Comparison of ENCODE assay signal across 20 cellular contexts in the genomic region with DNA sequence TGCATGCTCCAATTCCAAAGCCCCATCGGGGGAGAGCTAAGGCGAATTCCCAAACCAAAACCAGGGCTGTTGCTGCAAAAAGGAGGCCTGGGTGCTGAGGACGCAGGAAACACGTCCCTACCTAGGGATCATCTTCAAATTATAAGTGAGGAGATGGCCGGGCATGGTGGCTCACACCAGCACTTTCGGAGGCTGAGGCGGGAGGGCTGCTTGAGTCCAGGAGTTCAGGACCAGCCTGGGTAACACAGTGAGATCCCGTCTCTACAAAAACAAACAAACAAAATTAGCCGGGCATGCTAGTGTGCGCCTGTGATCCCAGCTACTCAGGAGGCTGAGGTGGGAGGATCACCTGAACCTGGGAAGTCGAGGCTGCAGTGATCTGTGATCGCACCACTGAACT.
DNase-seq lines count a peak whose midpoint lies in the region; ATAC-seq, FAIRE-seq and TF ChIP-seq lines count a peak whose summit lies in the region.
"Had no signal": no experiment of that assay in that cellular context is flagged by ENCODE, and none has a peak within 500 bp of the region (broad histone marks: within the 10 kb centered on the region; RNA-seq: fewer than 3 reads in every experiment).

No MANE protein-coding gene starts in this region.

- H3K4me1 ChIP-seq in BLaER1: peaks cover 74% of the 10 kb centered on the region
- H3K4me1 ChIP-seq in stomach smooth muscle (ENCODE audit: control insufficient read depth, insufficient read depth, low read length): peaks cover 20% of the 10 kb centered on the region
- H3K4me1 ChIP-seq: BE2C had no signal

- H3K27me3 Mint-ChIP-seq in neural crest cell (ENCODE audit: low read depth): no peaks in the 10 kb centered on the region
- H3K27me3 Mint-ChIP-seq in activated CD8-positive, alpha-beta memory T cell treated with anti-CD3 and anti-CD28 coated beads, Interleukin-2, amount 10 ng/mL, durations not matched to agents 7 days and 5 days: no peaks in the 10 kb centered on the region
- H3K27me3 Mint-ChIP-seq: CD4-positive, alpha-beta memory T cell had no signal

- CTCF ChIA-PET in activated CD8-positive, alpha-beta memory T cell treated with anti-CD3 and anti-CD28 coated beads, Interleukin-2, amount 10 ng/mL, durations not matched to agents 7 days and 5 days (lab: Charles Lee): no interaction called here

- H3K4me2 ChIP-seq in BLaER1: no peak overlapping the region

- H3K4me3 Mint-ChIP-seq in neural crest cell: no peak overlapping the region
- no peak overlapping the region for H3K4me3 Mint-ChIP-seq in activated CD8-positive, alpha-beta memory T cell treated with anti-CD3 and anti-CD28 coated beads, Interleukin-2, amount 10 ng/mL, durations not matched to agents 7 days and 5 days
- H3K4me3 Mint-ChIP-seq: CD4-positive, alpha-beta memory T cell; HFFc6 had no signal

- TF ChIP-seq CTCF in bronchial epithelial cell (IDR thresholded peaks at IDR 0.05; ENCODE audit: insufficient read depth, low read length, severe bottlenecking) (no peak), neural crest cell (conservative IDR thresholded peaks at IDR 0.05) (no peak)

- H3K36me3 ChIP-seq in BLaER1 (peaks cover 30% of the 10 kb centered on the region), bronchial epithelial cell (ENCODE audit: control insufficient read depth, insufficient read depth, low read length) (no peaks in the 10 kb centered on the region), stomach smooth muscle (ENCODE audit: control insufficient read depth in 2 of 2, insufficient read depth in 2 of 2, low read length in 2 of 2) (peaks cover 2 to 9% of the 10 kb centered on the region in 2 donors)
- H3K36me3 ChIP-seq: BE2C had no signal

- H3K4me3 ChIP-seq in BLaER1 (no peak overlapping the region), bronchial epithelial cell (ENCODE audit: low read depth, low read length) (no peak overlapping the region), stomach smooth muscle (ENCODE audit: low read length in 2 of 2) (no peak overlapping the region)

- H3K9me3 Mint-ChIP-seq in neural crest cell: no peaks in the 10 kb centered on the region
- no peaks in the 10 kb centered on the region for H3K9me3 Mint-ChIP-seq in activated CD8-positive, alpha-beta memory T cell treated with anti-CD3 and anti-CD28 coated beads, Interleukin-2, amount 10 ng/mL, durations not matched to agents 7 days and 5 days (ENCODE audit: low read depth)
- H3K9me3 Mint-ChIP-seq: CD4-positive, alpha-beta memory T cell; HFFc6 had no signal

- peak overlapping the region; percentile 81 for H3K27ac Mint-ChIP-seq in neural crest cell (ENCODE audit: unreplicated experiment)
- no peak overlapping the region for H3K27ac Mint-ChIP-seq in activated CD8-positive, alpha-beta memory T cell treated with anti-CD3 and anti-CD28 coated beads, Interleukin-2, amount 10 ng/mL, durations not matched to agents 7 days and 5 days
- H3K27ac Mint-ChIP-seq: CD4-positive, alpha-beta memory T cell; HFFc6 had no signal

- no peak for ATAC-seq in HG03097 (IDR thresholded peaks at IDR 0.05; ENCODE audit: low FRiP score, unreplicated experiment)
- ATAC-seq in activated CD8-positive, alpha-beta memory T cell treated with anti-CD3 and anti-CD28 coated beads, Interleukin-2, amount 10 ng/mL, durations not matched to agents 7 days and 5 days: no peak
- ATAC-seq: HCT116 had no signal

- peaks cover 19% of the 10 kb centered on the region for H3K4me1 Mint-ChIP-seq in neural crest cell
- no peaks in the 10 kb centered on the region for H3K4me1 Mint-ChIP-seq in activated CD8-positive, alpha-beta memory T cell treated with anti-CD3 and anti-CD28 coated beads, Interleukin-2, amount 10 ng/mL, durations not matched to agents 7 days and 5 days
- H3K4me1 Mint-ChIP-seq: CD4-positive, alpha-beta memory T cell had no signal

- H3K27ac ChIP-seq in BLaER1 (peak overlapping the region; percentile 26; the same call in 1 of the 2 replicates), stomach smooth muscle (ENCODE audit: low read length) (peak overlapping the region; percentile 11)
- H3K27ac ChIP-seq: C4-2B had no signal

- FAIRE-seq in bronchial epithelial cell (lab: Jason Lieb, UNC): peak; percentile 89
- FAIRE-seq: A204.1, HTR-8/SVneo had no signal

- H3K27me3 ChIP-seq in BLaER1 (no peaks in the 10 kb centered on the region), bronchial epithelial cell (ENCODE audit: control insufficient read depth, insufficient read depth, low read length) (no peaks in the 10 kb centered on the region), stomach smooth muscle (ENCODE audit: control insufficient read depth in 1 of 2, insufficient read depth in 2 of 2, low read length in 2 of 2) (no peaks in the 10 kb centered on the region)
- H3K27me3 ChIP-seq: BE2C had no signal

- peaks cover 16% of the 10 kb centered on the region for H3K36me3 Mint-ChIP-seq in neural crest cell (ENCODE audit: low read depth)
- H3K36me3 Mint-ChIP-seq in activated CD8-positive, alpha-beta memory T cell treated with anti-CD3 and anti-CD28 coated beads, Interleukin-2, amount 10 ng/mL, durations not matched to agents 7 days and 5 days: no peaks in the 10 kb centered on the region
- H3K36me3 Mint-ChIP-seq: CD4-positive, alpha-beta memory T cell had no signal

- H3K9me3 ChIP-seq in BLaER1: no peaks in the 10 kb centered on the region
- H3K9me3 ChIP-seq in stomach smooth muscle (ENCODE audit: control insufficient read depth in 2 of 2, low read length in 2 of 2): no peaks in the 10 kb centered on the region
- H3K9me3 ChIP-seq: BE2C had no signal

- H4K20me1 ChIP-seq in BLaER1: no peaks in the 10 kb centered on the region

- DNase-seq in bronchial epithelial cell (ENCODE audit: low read depth) (no peak), neural crest cell (ENCODE audit: low read depth, low spot score) (no peak), ureter (ENCODE audit: low spot score) (no peak)
- DNase-seq in activated CD8-positive, alpha-beta memory T cell treated with anti-CD3 and anti-CD28 coated beads, Interleukin-2, amount 10 ng/mL, durations not matched to agents 7 days and 5 days: no peak
- DNase-seq: ACHN; BE2C; CD4-positive, alpha-beta memory T cell; DMS153; DMS79; GDM1; GOT3; H7; HFFc6 had no signal

- H3K9ac ChIP-seq in BLaER1 (no peak overlapping the region), stomach smooth muscle (ENCODE audit: low read length in 2 of 2) (no peak overlapping the region)
